In genomic region chr21:32648165-32648564, GRCh38 we compare ENCODE assay signal across 30 cellular contexts.
"Had no signal": no experiment of that assay in that cellular context is flagged by ENCODE, and none has a peak within 500 bp of the region (broad histone marks: within the 10 kb centered on the region; RNA-seq: fewer than 3 reads in every experiment).

No MANE protein-coding gene starts in this region.

- DNase-seq: activated B cell treated with CpG ODN at 0.5 μM for 24 hours; activated CD4-positive, alpha-beta memory T cell treated with anti-CD3 and anti-CD28 coated beads for 36 hours; activated CD4-positive, alpha-beta T cell treated with anti-CD3 and anti-CD28 coated beads for 4 hours; activated CD4-positive, alpha-beta T cell treated with anti-CD3 and anti-CD28 coated beads, Interleukin-2, amount 10 ng/mL, durations not matched to agents 24 days and 14 days; activated CD4-positive, alpha-beta T cell treated with anti-CD3 and anti-CD28 coated beads, Interleukin-2, amount 50 U/mL, for 1 hour; activated CD4-positive, alpha-beta T cell treated with anti-CD3 and anti-CD28 coated beads, Interleukin-2, amount 50 U/mL, for 4 hours; activated CD4-positive, CD25-positive, alpha-beta regulatory T cell treated with anti-CD3 and anti-CD28 coated beads, Interleukin-2, amount 50 U/mL, for 72 hours; activated CD8-positive, alpha-beta memory T cell treated with anti-CD3 and anti-CD28 coated beads, Interleukin-2, amount 50 U/mL, for 4 hours; activated CD8-positive, alpha-beta T cell treated with anti-CD3 and anti-CD28 coated beads for 36 hours; activated effector memory CD4-positive, alpha-beta T cell treated with anti-CD3 and anti-CD28 coated beads, Interleukin-2, amount 50 U/mL, for 16 hours; activated gamma-delta T cell treated with Interleukin-2 at 50 U/mL for 16 hours; activated naive CD4-positive, alpha-beta T cell; activated naive CD4-positive, alpha-beta T cell treated with anti-CD3 and anti-CD28 coated beads for 36 hours; activated naive CD4-positive, alpha-beta T cell treated with anti-CD3 and anti-CD28 coated beads, Interleukin-2, amount 50 U/mL, for 16 hours; activated naive CD8-positive, alpha-beta T cell treated with anti-CD3 and anti-CD28 coated beads for 36 hours; activated T-cell treated with anti-CD3 and anti-CD28 coated beads for 4 hours; activated T-cell treated with anti-CD3 and anti-CD28 coated beads, Interleukin-2, amount 50 U/mL, for 1 hour; activated T-cell treated with anti-CD3 and anti-CD28 coated beads, Interleukin-2, amount 50 U/mL, for 4 hours; activated T-cell treated with anti-CD3 and anti-CD28 coated beads, Interleukin-2, amount 50 U/mL, for 72 hours; adrenal gland; amniotic stem cell; aorta; body of pancreas; brain microvascular endothelial cell; central memory CD4-positive, alpha-beta T cell; T-helper 1 cell; T-helper 2 cell; T-helper 9 cell had no signal

- FAIRE-seq: astrocyte, TTC549 had no signal
